ENCODE assay signal across 19 cellular contexts in the genomic region with DNA sequence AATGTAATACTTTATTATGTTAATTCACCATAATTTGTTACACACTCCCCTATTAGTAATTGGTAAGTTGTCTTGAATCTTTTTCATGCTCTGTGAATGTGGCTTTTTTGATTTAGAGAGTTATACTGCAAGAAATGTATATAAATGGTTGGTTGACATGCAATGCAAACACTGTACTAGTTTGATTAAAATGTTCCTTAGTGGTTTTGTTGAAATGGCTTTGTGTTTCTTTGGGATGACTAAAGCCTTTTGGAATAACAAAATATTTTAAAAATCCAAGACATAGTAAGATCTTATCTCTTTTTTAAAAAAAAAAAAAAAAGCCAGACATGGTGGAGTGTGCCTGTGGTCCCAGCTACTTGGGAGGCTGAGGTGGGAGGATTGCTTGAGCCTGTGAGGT. TPM values are rescaled to one million over a fixed set of nuclear protein-coding genes. Genes with fewer than 3 reads are reported as not detected.
"Had no signal": no experiment of that assay in that cellular context is flagged by ENCODE, and none has a peak within 500 bp of the region (broad histone marks: within the 10 kb centered on the region; RNA-seq: fewer than 3 reads in every experiment).

No MANE protein-coding gene starts in this region.

- H3K9me2 ChIP-seq: SK-N-SH had no signal

- DNase-seq: KBM-7, MV-4-11, NCI-H1048, NCI-H1105, NCI-H1417, NCI-H1436 treated with DMSO at 0.1 percent for 48 hours, NCI-H1694, NCI-H1930, NCI-H2081, NCI-H2107, NCI-H2227 treated with DMSO at 0.1 percent for 48 hours, NCI-H524, NCI-H69, NCI-H774, RPMI8226, SHP77, SK-N-SH, SW 1271 had no signal

- H3K4me2 ChIP-seq: SK-N-SH had no signal

- H3K9ac ChIP-seq: SK-N-SH had no signal

- H3K9me3 ChIP-seq: SK-N-SH had no signal

RNA-seq across cellular contexts. Expression of gene GRTP1, which starts 56.4 kb away (rescaled TPM):
- total RNA-seq: LHCN-M2 had no signal
